ENCODE assay signal across 20 cellular contexts in the genomic region with DNA sequence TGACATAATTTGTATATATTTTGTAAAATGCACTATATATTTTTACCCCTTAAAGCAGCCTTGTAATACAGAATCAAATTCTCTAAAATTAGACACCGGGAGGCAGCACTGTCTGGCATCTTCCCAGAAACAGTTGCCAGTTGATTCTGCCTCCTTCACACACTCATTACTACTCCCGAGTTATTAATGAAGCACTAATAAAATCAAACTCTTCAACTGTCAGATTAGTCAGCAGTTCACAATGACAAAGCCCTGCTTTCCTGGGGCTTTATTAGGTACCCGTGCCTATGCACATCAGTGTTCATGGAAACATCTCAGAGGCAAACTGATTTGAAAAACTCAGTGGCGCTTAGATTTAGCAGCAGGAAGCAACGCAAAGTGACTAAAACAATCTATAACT.
"Had no signal": no experiment of that assay in that cellular context is flagged by ENCODE, and none has a peak within 500 bp of the region (broad histone marks: within the 10 kb centered on the region; RNA-seq: fewer than 3 reads in every experiment).

No MANE protein-coding gene starts in this region.

- H3K27ac ChIP-seq: brain microvascular endothelial cell, colonic mucosa, psoas muscle, right lobe of liver had no signal

- H3K36me3 Mint-ChIP-seq: activated naive CD8-positive, alpha-beta T cell treated with anti-CD3 and anti-CD28 coated beads, Interleukin-2, amount 10 ng/mL, durations not matched to agents 7 days and 5 days; mesothelial cell of epicardium; T-cell; type B pancreatic cell had no signal

- H3K4me3 ChIP-seq: colonic mucosa, lung, psoas muscle, right lobe of liver had no signal

- H3K4me3 Mint-ChIP-seq: activated B cell treated with CpG ODN at 0.5 μM for 24 hours; activated CD8-positive, alpha-beta T cell treated with anti-CD3 and anti-CD28 coated beads for 36 hours; activated naive CD8-positive, alpha-beta T cell treated with anti-CD3 and anti-CD28 coated beads, Interleukin-2, amount 10 ng/mL, durations not matched to agents 7 days and 5 days; activated T-helper 17 cell treated with anti-CD3 and anti-CD28 coated beads, Interleukin-2, amount 50 U/mL, for 72 hours; mesothelial cell of epicardium; nephron; stimulated activated naive CD8-positive, alpha-beta T cell treated with anti-CD3 and anti-CD28 coated beads, Interleukin-15, amount 100 ng/mL, for 72 hours; T-cell; type B pancreatic cell had no signal

- H3K4me1 Mint-ChIP-seq: activated B cell treated with CpG ODN at 0.5 μM for 24 hours; activated naive CD8-positive, alpha-beta T cell treated with anti-CD3 and anti-CD28 coated beads, Interleukin-2, amount 10 ng/mL, durations not matched to agents 7 days and 5 days; activated T-helper 17 cell treated with anti-CD3 and anti-CD28 coated beads, Interleukin-2, amount 50 U/mL, for 72 hours; nephron; stimulated activated naive CD8-positive, alpha-beta T cell treated with anti-CD3 and anti-CD28 coated beads, Interleukin-15, amount 100 ng/mL, for 72 hours; T-cell had no signal

- H3K9me3 ChIP-seq: colonic mucosa, psoas muscle, right lobe of liver had no signal

- H3K36me3 ChIP-seq: brain microvascular endothelial cell, colonic mucosa, right lobe of liver had no signal

- DNase-seq: activated B cell treated with CpG ODN at 0.5 μM for 24 hours; activated CD4-positive, alpha-beta T cell treated with anti-CD3 and anti-CD28 coated beads for 48 hours; activated CD8-positive, alpha-beta T cell treated with anti-CD3 and anti-CD28 coated beads for 36 hours; activated naive CD4-positive, alpha-beta T cell treated with Interleukin-2 at 50 U/mL for 16 hours; activated naive CD8-positive, alpha-beta T cell treated with anti-CD3 and anti-CD28 coated beads, Interleukin-2, amount 10 ng/mL, durations not matched to agents 7 days and 5 days; activated T-cell treated with anti-CD3 and anti-CD28 coated beads, Interleukin-2, amount 50 U/mL, for 1 hour; brain microvascular endothelial cell; central memory CD4-positive, alpha-beta T cell; colonic mucosa; psoas muscle; right lobe of liver; small intestine; stimulated activated CD4-positive, alpha-beta T cell treated with anti-CD3 and anti-CD28 coated beads, Interleukin-4, amount 100 ng/mL, for 1 hour; stimulated activated naive CD8-positive, alpha-beta T cell treated with anti-CD3 and anti-CD28 coated beads, Interleukin-15, amount 100 ng/mL, for 72 hours; T-cell had no signal

- H3K4me1 ChIP-seq: colonic mucosa, psoas muscle, right lobe of liver had no signal

- H3K27me3 ChIP-seq: brain microvascular endothelial cell, colonic mucosa, right lobe of liver had no signal

- ATAC-seq: activated CD8-positive, alpha-beta T cell treated with anti-CD3 and anti-CD28 coated beads for 36 hours; activated T-helper 17 cell treated with anti-CD3 and anti-CD28 coated beads, Interleukin-2, amount 50 U/mL, for 72 hours; psoas muscle; right lobe of liver; stimulated activated naive CD8-positive, alpha-beta T cell treated with anti-CD3 and anti-CD28 coated beads, Interleukin-15, amount 100 ng/mL, for 72 hours; T-cell had no signal

- H3K27ac Mint-ChIP-seq: activated B cell treated with CpG ODN at 0.5 μM for 24 hours; activated CD8-positive, alpha-beta T cell treated with anti-CD3 and anti-CD28 coated beads for 36 hours; activated naive CD8-positive, alpha-beta T cell treated with anti-CD3 and anti-CD28 coated beads, Interleukin-2, amount 10 ng/mL, durations not matched to agents 7 days and 5 days; activated T-helper 17 cell treated with anti-CD3 and anti-CD28 coated beads, Interleukin-2, amount 50 U/mL, for 72 hours; mesothelial cell of epicardium; nephron; stimulated activated naive CD8-positive, alpha-beta T cell treated with anti-CD3 and anti-CD28 coated beads, Interleukin-15, amount 100 ng/mL, for 72 hours; T-cell; type B pancreatic cell had no signal

- H3K9me3 Mint-ChIP-seq: activated B cell treated with CpG ODN at 0.5 μM for 24 hours; activated CD8-positive, alpha-beta T cell treated with anti-CD3 and anti-CD28 coated beads for 36 hours; activated T-helper 17 cell treated with anti-CD3 and anti-CD28 coated beads, Interleukin-2, amount 50 U/mL, for 72 hours; mesothelial cell of epicardium; nephron; stimulated activated naive CD8-positive, alpha-beta T cell treated with anti-CD3 and anti-CD28 coated beads, Interleukin-15, amount 100 ng/mL, for 72 hours; type B pancreatic cell had no signal

- H3K27me3 Mint-ChIP-seq: activated B cell treated with CpG ODN at 0.5 μM for 24 hours; activated CD8-positive, alpha-beta T cell treated with anti-CD3 and anti-CD28 coated beads for 36 hours; activated T-helper 17 cell treated with anti-CD3 and anti-CD28 coated beads, Interleukin-2, amount 50 U/mL, for 72 hours; stimulated activated naive CD8-positive, alpha-beta T cell treated with anti-CD3 and anti-CD28 coated beads, Interleukin-15, amount 100 ng/mL, for 72 hours; T-cell; type B pancreatic cell had no signal
